In the genomic region with DNA sequence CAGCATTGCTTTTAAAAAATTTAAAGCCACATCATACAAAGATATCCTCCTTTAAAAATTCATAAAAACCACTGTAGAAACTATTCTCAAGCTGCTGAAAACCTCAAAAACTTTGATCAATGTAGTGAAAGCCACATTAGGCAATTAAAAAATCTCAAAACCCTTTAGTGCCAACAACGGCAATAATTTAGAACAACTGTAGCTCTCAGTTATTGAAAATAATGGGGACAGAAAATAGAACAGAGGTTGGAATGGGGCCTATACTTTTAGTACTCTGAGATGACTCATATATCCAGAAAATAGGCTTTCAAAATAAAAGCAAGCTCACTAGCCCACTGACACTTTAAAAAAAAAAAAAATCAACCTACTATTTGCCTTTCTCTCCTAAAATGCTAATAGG, we compare ENCODE assay signal across 10 cellular contexts.
A peak's percentile ranks its signal among the peaks of the same experiment; 100 is the strongest.
DNase-seq lines count a peak whose midpoint lies in the region; ATAC-seq and TF ChIP-seq lines count a peak whose summit lies in the region.
"Had no signal": no experiment of that assay in that cellular context is flagged by ENCODE, and none has a peak within 500 bp of the region (broad histone marks: within the 10 kb centered on the region; RNA-seq: fewer than 3 reads in every experiment).

No MANE protein-coding gene starts in this region.

- H3K27ac Mint-ChIP-seq in central memory CD8-positive, alpha-beta T cell (ENCODE audit: low read depth): peak overlapping the region; percentile 84

- peak; percentile 31 for DNase-seq in GM12865 (ENCODE audit: low read depth)
- DNase-seq in NOMO-1 treated with dmso at 0.1 percent for 144 hours (lab: John Stamatoyannopoulos, UW; ENCODE audit: unreplicated experiment): peak; percentile 43
- no peak for DNase-seq in central memory CD8-positive, alpha-beta T cell (ENCODE audit: low spot score in 2 of 2)
- DNase-seq in BE2C: no peak
- DNase-seq: activated gamma-delta T cell treated with Interleukin-2 at 50 U/mL for 16 hours, naive B cell, NCI-H1930 had no signal

- H3K36me3 ChIP-seq in skeletal muscle satellite cell (ENCODE audit: insufficient read depth, low read length) (no peaks in the 10 kb centered on the region), BE2C (no peaks in the 10 kb centered on the region)

- ATAC-seq in central memory CD8-positive, alpha-beta T cell (replicated peaks; ENCODE audit: extremely low read depth, poor library complexity, severe bottlenecking): no peak
- ATAC-seq in HG02938 (IDR thresholded peaks at IDR 0.05; ENCODE audit: unreplicated experiment) (no peak), GM18519 (IDR thresholded peaks at IDR 0.05; ENCODE audit: low FRiP score, unreplicated experiment) (no peak)

- H3K27me3 Mint-ChIP-seq in central memory CD8-positive, alpha-beta T cell: no peaks in the 10 kb centered on the region
- H3K27me3 Mint-ChIP-seq: naive B cell had no signal

- no peaks in the 10 kb centered on the region for H3K27me3 ChIP-seq in skeletal muscle satellite cell (ENCODE audit: control insufficient read depth, insufficient read depth, low read length)
- no peaks in the 10 kb centered on the region for H3K27me3 ChIP-seq in BE2C

- H3K36me3 Mint-ChIP-seq in central memory CD8-positive, alpha-beta T cell (ENCODE audit: insufficient read depth): peaks cover 6% of the 10 kb centered on the region

- no peak overlapping the region for H3K4me3 ChIP-seq in GM12865 (ENCODE audit: low read depth, low read length)
- H3K4me3 ChIP-seq in skeletal muscle satellite cell (ENCODE audit: low read length): peak overlapping the region; percentile 18
- no peak overlapping the region for H3K4me3 ChIP-seq in BE2C (ENCODE audit: low read depth, low read length)

- peak overlapping the region; percentile 71 for H3K4me3 Mint-ChIP-seq in central memory CD8-positive, alpha-beta T cell
- H3K4me3 Mint-ChIP-seq: naive B cell had no signal

- H3K9me3 Mint-ChIP-seq in central memory CD8-positive, alpha-beta T cell: no peaks in the 10 kb centered on the region
- H3K9me3 Mint-ChIP-seq: naive B cell had no signal

- H3K9ac ChIP-seq in skeletal muscle satellite cell (ENCODE audit: low read depth, low read length): peak overlapping the region; percentile 53

- H3K9me3 ChIP-seq in skeletal muscle satellite cell (replicated peaks; ENCODE audit: low read length): no peaks in the 10 kb centered on the region
- no peaks in the 10 kb centered on the region for H3K9me3 ChIP-seq in BE2C

- H3K4me2 ChIP-seq in skeletal muscle satellite cell (ENCODE audit: low read length): peak overlapping the region; percentile 61

- H3K4me1 Mint-ChIP-seq in central memory CD8-positive, alpha-beta T cell: peaks cover 58% of the 10 kb centered on the region

- no peak for TF ChIP-seq CTCF in GM12865 (IDR thresholded peaks at IDR 0.05; ENCODE audit: insufficient read depth, low read depth, low read length, missing control alignments)
- no peak for TF ChIP-seq CTCF in BE2C (IDR thresholded peaks at IDR 0.05; ENCODE audit: low read depth, low read length)

- H3K4me1 ChIP-seq in skeletal muscle satellite cell (ENCODE audit: control insufficient read depth, insufficient read depth, low read length) (peaks cover 64% of the 10 kb centered on the region), BE2C (no peaks in the 10 kb centered on the region)

Comparison
In these comparisons a context has a peak if more than half of its experiments do, and no peak if none do; other contexts are left out.
1. DNase-seq: peak in GM12865 (single experiment) and NOMO-1 treated with dmso at 0.1 percent for 144 hours (single experiment); none in central memory CD8-positive, alpha-beta T cell (0 of 2) and BE2C (single experiment).